11 cellular contexts compared by ENCODE assay signal in genomic region chr10:99996934-99997648, GRCh38. TPM values are rescaled to one million over a fixed set of nuclear protein-coding genes. Genes with fewer than 3 reads are reported as not detected.
DNase-seq lines count a peak whose midpoint lies in the region; ATAC-seq and TF ChIP-seq lines count a peak whose summit lies in the region.
"Had no signal": no experiment of that assay in that cellular context is flagged by ENCODE, and none has a peak within 500 bp of the region (broad histone marks: within the 10 kb centered on the region; RNA-seq: fewer than 3 reads in every experiment).

No MANE protein-coding gene starts in this region.

- 21 to 28% (median 22%) methylated on average over 3 of the region's 3 CpGs for WGBS in adrenal gland, 4 donors

- no peaks in the 10 kb centered on the region for H3K9me3 ChIP-seq in adrenal gland (replicated peaks in 1 of 3)

- peak overlapping the region in 1 of 4 donors; percentile 16 for H3K4me3 ChIP-seq in adrenal gland

- no peaks in the 10 kb centered on the region for H3K36me3 ChIP-seq in adrenal gland (replicated peaks in 1 of 2)

- TF ChIP-seq CTCF in adrenal gland (IDR thresholded peaks at IDR 0.05): no peak
- TF ChIP-seq CTCF in GM13977 (IDR thresholded peaks at IDR 0.05; ENCODE audit: extremely low read depth, insufficient read depth, missing control alignments): no peak

- no peaks in the 10 kb centered on the region for H3K9me3 Mint-ChIP-seq in stimulated activated memory B cell treated with anti-CD40 and anti-IgM and Interleukin-4, amounts not matched to agents 10 μg/mL and 1 μg/mL and 100 μg/mL, for 72 hours
- H3K9me3 Mint-ChIP-seq: activated CD8-positive, alpha-beta T cell treated with anti-CD3 and anti-CD28 coated beads for 36 hours had no signal

- H3K4me1 ChIP-seq in adrenal gland (replicated peaks in 1 of 2): peaks cover 16 to 37% of the 10 kb centered on the region in 2 donors

- peaks cover 18% of the 10 kb centered on the region for H3K36me3 Mint-ChIP-seq in stimulated activated memory B cell treated with anti-CD40 and anti-IgM and Interleukin-4, amounts not matched to agents 10 μg/mL and 1 μg/mL and 100 μg/mL, for 72 hours

- no peak overlapping the region for H3K4me3 Mint-ChIP-seq in stimulated activated memory B cell treated with anti-CD40 and anti-IgM and Interleukin-4, amounts not matched to agents 10 μg/mL and 1 μg/mL and 100 μg/mL, for 72 hours
- H3K4me3 Mint-ChIP-seq: activated CD8-positive, alpha-beta T cell treated with anti-CD3 and anti-CD28 coated beads for 36 hours had no signal

- H3K27me3 ChIP-seq in adrenal gland: no peaks in the 10 kb centered on the region

- TF ChIP-seq POLR2A in adrenal gland (IDR thresholded peaks at IDR 0.05): no peak

- no peaks in the 10 kb centered on the region for H3K27me3 Mint-ChIP-seq in stimulated activated memory B cell treated with anti-CD40 and anti-IgM and Interleukin-4, amounts not matched to agents 10 μg/mL and 1 μg/mL and 100 μg/mL, for 72 hours
- H3K27me3 Mint-ChIP-seq: activated CD8-positive, alpha-beta T cell treated with anti-CD3 and anti-CD28 coated beads for 36 hours had no signal

- DNase-seq in LHCN-M2 (ENCODE audit: low read depth) (peak; percentile 40), adrenal gland (peak in 3 of 7 donors; percentile 27 to 35 (median 32)), left colon (no peak), GM13977 (ENCODE audit: low spot score) (no peak), SHP77 (lab: John Stamatoyannopoulos, UW) (no peak), NOMO-1 treated with DMSO at 0.1 percent for 48 hours (lab: John Stamatoyannopoulos, UW; ENCODE audit: unreplicated experiment) (no peak)
- DNase-seq: activated CD8-positive, alpha-beta T cell treated with anti-CD3 and anti-CD28 coated beads for 36 hours; amniotic stem cell; DMS79 treated with DMSO at 0.1 percent for 48 hours had no signal

- in situ Hi-C loops in GM13977 (cut with MboI; ENCODE audit: low pct_unique_long_range_greater_than_20kb, low sequenced_read_pairs, unreplicated experiment): no loop called here

- ATAC-seq in left colon: peak; percentile 60
- no peak for ATAC-seq in stimulated activated memory B cell treated with anti-CD40 and anti-IgM and Interleukin-4, amounts not matched to agents 10 μg/mL and 1 μg/mL and 100 μg/mL, for 72 hours
- ATAC-seq: activated CD8-positive, alpha-beta T cell treated with anti-CD3 and anti-CD28 coated beads for 36 hours; left lobe of liver had no signal

- peak overlapping the region; percentile 49 for H3K27ac Mint-ChIP-seq in stimulated activated memory B cell treated with anti-CD40 and anti-IgM and Interleukin-4, amounts not matched to agents 10 μg/mL and 1 μg/mL and 100 μg/mL, for 72 hours
- H3K27ac Mint-ChIP-seq: activated CD8-positive, alpha-beta T cell treated with anti-CD3 and anti-CD28 coated beads for 36 hours had no signal

- H3K4me1 Mint-ChIP-seq in stimulated activated memory B cell treated with anti-CD40 and anti-IgM and Interleukin-4, amounts not matched to agents 10 μg/mL and 1 μg/mL and 100 μg/mL, for 72 hours: peaks cover 41% of the 10 kb centered on the region

- intact Hi-C loops in adrenal gland (cut with DNase I): no loop called here
- intact Hi-C loops in left colon (cut with DNase I, micrococcal nuclease): no loop called here

- H3K27ac ChIP-seq in adrenal gland: peak overlapping the region in 4 of 5 donors; percentile 1 to 71 (median 54)

RNA-seq across cellular contexts. Expression of gene DNMBP, which starts 12.7 kb away (rescaled TPM):
- total RNA-seq in LHCN-M2 (2014; rRNA removed) (19.7 and 22.5 TPM in 2 replicates), adrenal gland (10 to 100 TPM in 7 of 8 donors, 1 to 10 TPM in 1; 8.9 to 17.9 (median 12.5) TPM), left colon (10 to 100 TPM; 43.6 to 53.4 TPM)
- 11.0 TPM for polyA plus RNA-seq in LHCN-M2 (2012)
- polyA plus RNA-seq in adrenal gland: 10 to 100 TPM in 1 of 3 donors, 1 to 10 TPM in 2; 5.7 to 13.6 (median 9.5) TPM
